ENCODE assay signal across 1 cellular context in the genomic region with DNA sequence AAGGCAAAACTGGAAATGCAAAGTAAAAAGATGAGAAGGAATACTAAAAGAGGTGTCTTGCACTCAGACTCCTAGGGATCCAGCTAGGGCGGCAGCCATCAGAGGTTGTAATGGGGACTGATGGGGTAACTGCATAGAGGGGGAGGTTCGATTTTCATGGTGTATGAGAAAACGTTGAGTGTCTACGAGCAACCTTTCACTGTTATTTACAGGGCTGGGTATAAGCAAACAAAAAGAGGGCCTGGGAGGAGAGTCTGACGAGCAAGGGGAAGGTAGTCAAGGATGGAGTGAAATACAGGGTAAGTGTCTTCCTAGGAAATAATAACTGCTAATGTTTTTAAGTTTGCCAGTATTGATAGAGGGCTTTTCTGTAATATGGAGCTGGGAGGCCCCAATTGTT.
A peak's percentile ranks its signal among the peaks of the same experiment; 100 is the strongest.
TF ChIP-seq lines count a peak whose summit lies in the region.

No MANE protein-coding gene starts in this region.

TF ChIP-seq in HepG2, 621 proteins besides CTCF, POLR2A, EP300 and RAD21:
- TF ChIP-seq ZNF12 (CRISPR knock-in tag; IDR thresholded peaks at IDR 0.05) = peak; percentile 91
- peak; percentile 36; the same call in 1 of the 2 replicates for TF ChIP-seq FOXA3 (CRISPR knock-in tag; IDR thresholded peaks at IDR 0.05)
